8 cellular contexts compared by ENCODE assay signal in the genomic region with DNA sequence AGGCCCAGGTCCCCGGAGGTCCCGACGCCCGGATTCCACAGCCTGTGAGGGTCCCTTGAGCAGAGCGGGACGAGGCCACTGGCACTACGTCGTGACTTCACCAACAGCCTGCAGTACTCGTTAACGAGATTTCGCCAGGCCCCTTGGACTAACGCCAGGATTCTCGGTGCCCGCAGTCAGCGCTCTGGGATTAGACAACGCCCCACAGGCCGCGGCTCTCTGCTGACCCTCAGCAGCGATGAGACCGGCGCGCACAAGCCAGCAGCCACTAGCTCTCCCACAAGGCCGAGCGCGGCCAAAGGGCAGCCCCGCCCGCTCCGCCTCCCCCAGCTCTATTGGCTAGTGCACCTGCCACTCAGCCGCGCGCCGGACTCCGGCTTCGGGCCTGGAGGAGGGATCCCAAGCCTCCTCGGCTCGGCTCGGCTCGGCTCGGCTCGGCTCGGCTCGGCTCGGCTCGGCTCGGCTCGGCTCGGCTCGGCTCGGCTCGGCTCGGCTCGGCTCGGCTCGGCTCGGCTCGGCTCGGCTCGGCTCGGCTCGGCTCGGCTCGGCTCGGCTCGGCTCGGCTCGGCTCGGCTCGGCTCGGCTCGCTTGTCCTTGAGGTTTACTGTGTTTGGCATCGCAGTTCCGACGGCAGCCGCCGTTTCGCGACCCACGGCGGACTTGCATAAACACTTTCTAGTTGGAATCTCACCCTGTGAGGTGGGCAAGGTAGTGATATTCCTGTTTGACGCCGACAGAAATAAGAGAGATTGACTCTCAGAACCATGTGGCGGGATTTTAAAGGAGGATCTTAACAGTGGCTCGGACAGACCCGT.
DNase-seq lines count a peak whose midpoint lies in the region; ATAC-seq and TF ChIP-seq lines count a peak whose summit lies in the region.

No MANE protein-coding gene starts in this region.

- H3K27ac ChIP-seq in colonic mucosa: peak overlapping the region; percentile 90

- TF ChIP-seq CTCF in colonic mucosa (IDR thresholded peaks at IDR 0.05): no peak

- DNase-seq in Ammon's horn (ENCODE audit: low spot score) (peak; percentile 97), NCI-H510A (lab: John Stamatoyannopoulos, UW) (peak; percentile 75), colonic mucosa (peak; percentile 97), left colon (peak; percentile 98)
- DNase-seq in activated CD4-positive, alpha-beta T cell treated with anti-CD3 and anti-CD28 coated beads for 48 hours: peak; percentile 94
- DNase-seq in stimulated activated CD4-positive, alpha-beta T cell treated with anti-CD3 and anti-CD28 coated beads, Interleukin-1b, Interleukin-23, amount 100 ng/mL, for 48 hours: peak; percentile 93

- peaks cover 7% of the 10 kb centered on the region for H3K4me1 ChIP-seq in colonic mucosa

- peak overlapping the region; percentile 39 for H3K4me3 ChIP-seq in colonic mucosa

- peak; percentile 90 for TF ChIP-seq POLR2A in GM19099 (IDR thresholded peaks at IDR 0.05; ENCODE audit: extremely low read depth, insufficient read length, low read depth)

- H3K27me3 ChIP-seq in colonic mucosa: no peaks in the 10 kb centered on the region

- intact Hi-C loops in colonic mucosa (cut with DNase I) (no loop called here), left colon (cut with DNase I, micrococcal nuclease) (no loop called here)

- no peaks in the 10 kb centered on the region for H3K9me3 ChIP-seq in colonic mucosa

- ATAC-seq in HG03378 (IDR thresholded peaks at IDR 0.05; ENCODE audit: unreplicated experiment) (peak; percentile 94), left colon (peak; percentile 94)

- peak overlapping the region; percentile 76 to 93 for H3K9ac ChIP-seq in colonic mucosa (ENCODE audit: low read depth in 2 of 2, low read length in 2 of 2)

- no peaks in the 10 kb centered on the region for H3K36me3 ChIP-seq in colonic mucosa

Comparison
In these comparisons a context has a peak if more than half of its experiments do, and no peak if none do; other contexts are left out.
1. Peak in every context shown above with its lines: DNase-seq, ATAC-seq, H3K4me3 ChIP-seq and H3K27ac ChIP-seq.